Comparison of ENCODE assay signal across 8 cellular contexts in the genomic region with DNA sequence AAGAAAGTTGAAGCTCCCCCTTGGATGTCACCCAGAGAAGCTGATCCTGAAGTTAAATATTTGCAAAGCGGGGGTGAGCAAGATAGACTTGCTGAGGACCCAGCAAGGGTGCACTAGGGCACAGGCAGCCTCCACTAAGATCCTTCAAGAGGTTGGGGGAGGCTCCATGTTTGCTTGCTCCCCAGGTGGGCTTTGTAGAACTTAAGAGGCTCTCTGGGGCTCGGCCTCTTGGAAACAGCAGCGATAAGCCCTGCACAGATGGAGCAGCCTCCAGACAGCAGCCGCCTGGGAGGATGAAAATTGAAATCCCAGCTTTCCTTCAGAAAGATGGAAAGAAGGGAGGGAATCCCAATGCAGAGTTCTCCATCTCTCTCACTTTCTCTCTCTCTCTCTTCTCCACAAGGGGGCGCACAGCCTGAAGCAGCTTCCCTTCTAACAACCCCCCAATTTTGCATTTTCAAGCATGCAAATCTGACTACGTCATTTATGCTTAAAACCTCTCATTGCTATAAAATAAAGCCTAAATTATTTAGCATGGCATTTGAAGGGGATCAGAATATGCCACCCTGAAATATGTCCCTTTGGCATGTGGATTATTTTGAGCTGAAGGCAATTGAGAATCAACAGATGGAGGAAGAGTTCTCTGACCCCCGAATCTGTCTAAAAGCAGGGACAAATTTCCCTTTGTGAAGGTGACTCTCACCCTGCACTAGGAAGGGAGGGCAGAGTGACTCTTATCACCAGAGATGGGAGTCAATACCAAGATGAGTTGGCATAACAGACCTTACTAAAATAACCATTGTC.
A peak's percentile ranks its signal among the peaks of the same experiment; 100 is the strongest.
DNase-seq lines count a peak whose midpoint lies in the region; ATAC-seq and TF ChIP-seq lines count a peak whose summit lies in the region.

No MANE protein-coding gene starts in this region.

- TF ChIP-seq CTCF in AG09309 (IDR thresholded peaks at IDR 0.05; ENCODE audit: control insufficient read depth, insufficient read depth, low read depth, low read length, missing control alignments), result peak; percentile 57
- TF ChIP-seq CTCF in epithelial cell of esophagus (IDR thresholded peaks at IDR 0.05; ENCODE audit: insufficient read depth, low read depth, low read length, missing control alignments), result peak; percentile 59

- ATAC-seq in GM18511 (IDR thresholded peaks at IDR 0.05; ENCODE audit: unreplicated experiment), result peak; percentile 68

- DNase-seq in AG09309 (ENCODE audit: low read depth), result no peak
- DNase-seq in NCI-H2171 (lab: John Stamatoyannopoulos, UW), result peak; percentile 48
- peak; percentile 32 for DNase-seq in epithelial cell of esophagus (ENCODE audit: low read depth)
- no peak for DNase-seq in NCI-H1930 (lab: John Stamatoyannopoulos, UW)
- DNase-seq in occipital lobe (lab: John Stamatoyannopoulos, UW), result no peak
- no peak for DNase-seq in 8988T
- DNase-seq in effector CD4-positive, alpha-beta T cell, result no peak

- H3K4me3 ChIP-seq in AG09309 (ENCODE audit: control insufficient read depth, low read depth, low read length) (no peak overlapping the region), epithelial cell of esophagus (ENCODE audit: low read length) (no peak overlapping the region)

Comparison
In these comparisons a context has a peak if more than half of its experiments do, and no peak if none do; other contexts are left out.
1. DNase-seq: peak in NCI-H2171 (single experiment) and epithelial cell of esophagus (single experiment); none in AG09309 (single experiment), NCI-H1930 (0 of 2), occipital lobe (single experiment), 8988T (single experiment) and effector CD4-positive, alpha-beta T cell (single experiment).